31 cellular contexts compared by ENCODE assay signal in genomic region chr3:107283948-107284347, GRCh38.
DNase-seq lines count a peak whose midpoint lies in the region; ATAC-seq and TF ChIP-seq lines count a peak whose summit lies in the region.
"Had no signal": no experiment of that assay in that cellular context is flagged by ENCODE, and none has a peak within 500 bp of the region (broad histone marks: within the 10 kb centered on the region; RNA-seq: fewer than 3 reads in every experiment).

No MANE protein-coding gene starts in this region.

- no peak for ATAC-seq in HG03045 (IDR thresholded peaks at IDR 0.05; ENCODE audit: unreplicated experiment)
- no peak for ATAC-seq in stimulated activated memory B cell treated with anti-CD40 and anti-IgM and Interleukin-4, amounts not matched to agents 10 μg/mL and 1 μg/mL and 100 μg/mL, for 72 hours
- ATAC-seq: activated CD4-positive, CD25-positive, alpha-beta regulatory T cell treated with anti-CD3 and anti-CD28 coated beads, Interleukin-2, amount 50 U/mL, for 24 hours; activated T-cell treated with anti-CD3 and anti-CD28 coated beads, Interleukin-2, amount 50 U/mL, for 72 hours; body of pancreas; gastrocnemius medialis; pancreas had no signal

- no peaks in the 10 kb centered on the region for H4K20me1 ChIP-seq in neural progenitor cell (ENCODE audit: low read depth)

- no peak overlapping the region for H3K4me2 ChIP-seq in neural progenitor cell
- H3K4me2 ChIP-seq: KMS-11 had no signal

- H3F3A ChIP-seq in neural progenitor cell (ENCODE audit: low read depth), result no peaks in the 10 kb centered on the region

- no peak overlapping the region for H3K27ac ChIP-seq in neural progenitor cell
- H3K27ac ChIP-seq: body of pancreas, coronary artery, gastrocnemius medialis, KMS-11, pancreas, stomach, thyroid gland, vagina had no signal

- no peak overlapping the region for H2AFZ ChIP-seq in neural progenitor cell (replicated peaks)

- peak overlapping the region; percentile 8 for H3K4me3 Mint-ChIP-seq in neural progenitor cell
- no peak overlapping the region for H3K4me3 Mint-ChIP-seq in stimulated activated memory B cell treated with anti-CD40 and anti-IgM and Interleukin-4, amounts not matched to agents 10 μg/mL and 1 μg/mL and 100 μg/mL, for 72 hours
- H3K4me3 Mint-ChIP-seq: activated T-cell treated with anti-CD3 and anti-CD28 coated beads, Interleukin-2, amount 50 U/mL, for 72 hours; CD4-positive, CD25-positive, alpha-beta regulatory T cell; nephron had no signal

- H3K79me2 ChIP-seq in neural progenitor cell (ENCODE audit: low read depth), result no peaks in the 10 kb centered on the region

- no peak overlapping the region for H3K9ac ChIP-seq in neural progenitor cell
- H3K9ac ChIP-seq: KMS-11 had no signal

- TF ChIP-seq CTCF in epithelial cell of esophagus (IDR thresholded peaks at IDR 0.05; ENCODE audit: insufficient read depth, low read depth, low read length, missing control alignments) (no peak), neural progenitor cell (IDR thresholded peaks at IDR 0.05) (no peak)

- peaks cover 9% of the 10 kb centered on the region for H3K9me3 Mint-ChIP-seq in neural progenitor cell
- peaks cover 7% of the 10 kb centered on the region for H3K9me3 Mint-ChIP-seq in stimulated activated memory B cell treated with anti-CD40 and anti-IgM and Interleukin-4, amounts not matched to agents 10 μg/mL and 1 μg/mL and 100 μg/mL, for 72 hours
- H3K9me3 Mint-ChIP-seq: activated T-cell treated with anti-CD3 and anti-CD28 coated beads, Interleukin-2, amount 50 U/mL, for 72 hours; nephron had no signal

- H3K4me1 ChIP-seq in neural progenitor cell, result peaks cover 13% of the 10 kb centered on the region
- H3K4me1 ChIP-seq: body of pancreas, gastrocnemius medialis, pancreas, stomach, thyroid gland, vagina had no signal

- H3K4me3 ChIP-seq in epithelial cell of esophagus (ENCODE audit: low read length), result no peak overlapping the region
- no peak overlapping the region for H3K4me3 ChIP-seq in neural progenitor cell
- H3K4me3 ChIP-seq: body of pancreas, coronary artery, gastrocnemius medialis, pancreas, stomach, thyroid gland, vagina had no signal

- DNase-seq in NCI-H82 (lab: John Stamatoyannopoulos, UW), result peak; percentile 54
- DNase-seq in NCI-H82 treated with DMSO at 0.1 percent for 48 hours (lab: John Stamatoyannopoulos, UW; ENCODE audit: unreplicated experiment), result no peak
- peak; percentile 78 for DNase-seq in amniotic epithelial cell (ENCODE audit: low read depth)
- peak; percentile 30 for DNase-seq in epithelial cell of esophagus (ENCODE audit: low read depth)
- DNase-seq in neural progenitor cell (ENCODE audit: low spot score), result peak; percentile 20
- no peak for DNase-seq in NCI-H1092 treated with DMSO at 0.1 percent for 48 hours (lab: John Stamatoyannopoulos, UW)
- DNase-seq: activated CD4-positive, alpha-beta T cell treated with anti-CD3 and anti-CD28 coated beads, Interleukin-2, amount 50 U/mL, for 48 hours; activated T-cell treated with anti-CD3 and anti-CD28 coated beads, Interleukin-2, amount 50 U/mL, for 72 hours; body of pancreas; CD4-positive, CD25-positive, alpha-beta regulatory T cell; effector memory CD4-positive, alpha-beta T cell; gastrocnemius medialis; hippocampal formation; left cardiac atrium; MM.1S; NCI-H2029; NCI-H510A treated with DMSO at 0.1 percent for 48 hours; pancreas; retina; SHP77; stimulated activated CD4-positive, alpha-beta T cell treated with anti-CD3 and anti-CD28 coated beads, Interleukin-1b, Interleukin-23, amount 100 ng/mL, for 48 hours; stomach; T-helper 2 cell; thyroid gland had no signal

- H3K36me3 Mint-ChIP-seq in neural progenitor cell, result no peaks in the 10 kb centered on the region
- H3K36me3 Mint-ChIP-seq in stimulated activated memory B cell treated with anti-CD40 and anti-IgM and Interleukin-4, amounts not matched to agents 10 μg/mL and 1 μg/mL and 100 μg/mL, for 72 hours, result no peaks in the 10 kb centered on the region
- H3K36me3 Mint-ChIP-seq: CD4-positive, CD25-positive, alpha-beta regulatory T cell had no signal

- no peak overlapping the region for H3K27ac Mint-ChIP-seq in neural progenitor cell
- H3K27ac Mint-ChIP-seq in stimulated activated memory B cell treated with anti-CD40 and anti-IgM and Interleukin-4, amounts not matched to agents 10 μg/mL and 1 μg/mL and 100 μg/mL, for 72 hours, result no peak overlapping the region
- H3K27ac Mint-ChIP-seq: activated T-cell treated with anti-CD3 and anti-CD28 coated beads, Interleukin-2, amount 50 U/mL, for 72 hours; CD4-positive, CD25-positive, alpha-beta regulatory T cell; nephron had no signal

- no peaks in the 10 kb centered on the region for H3K36me3 ChIP-seq in neural progenitor cell
- H3K36me3 ChIP-seq: gastrocnemius medialis, pancreas, stomach, thyroid gland, vagina had no signal

- H3K4me1 Mint-ChIP-seq in neural progenitor cell, result peaks cover 23% of the 10 kb centered on the region
- no peaks in the 10 kb centered on the region for H3K4me1 Mint-ChIP-seq in stimulated activated memory B cell treated with anti-CD40 and anti-IgM and Interleukin-4, amounts not matched to agents 10 μg/mL and 1 μg/mL and 100 μg/mL, for 72 hours
- H3K4me1 Mint-ChIP-seq: CD4-positive, CD25-positive, alpha-beta regulatory T cell; nephron had no signal

- H3K27me3 ChIP-seq in neural progenitor cell, result no peaks in the 10 kb centered on the region
- H3K27me3 ChIP-seq: body of pancreas, gastrocnemius medialis, pancreas, stomach, thyroid gland, vagina had no signal

- peaks cover 4% of the 10 kb centered on the region for H3K27me3 Mint-ChIP-seq in neural progenitor cell (ENCODE audit: insufficient read depth, low read depth)
- H3K27me3 Mint-ChIP-seq in stimulated activated memory B cell treated with anti-CD40 and anti-IgM and Interleukin-4, amounts not matched to agents 10 μg/mL and 1 μg/mL and 100 μg/mL, for 72 hours, result no peaks in the 10 kb centered on the region

- no peaks in the 10 kb centered on the region for H3K9me3 ChIP-seq in neural progenitor cell (ENCODE audit: low read depth)
- H3K9me3 ChIP-seq: body of pancreas, gastrocnemius medialis, pancreas, stomach, thyroid gland, vagina had no signal

Comparison
In these comparisons a context has a peak if more than half of its experiments do, and no peak if none do; other contexts are left out.
1. DNase-seq: peak in NCI-H82 (single experiment), amniotic epithelial cell (single experiment), epithelial cell of esophagus (single experiment) and neural progenitor cell (single experiment); none in NCI-H82 treated with DMSO at 0.1 percent for 48 hours (single experiment) and NCI-H1092 treated with DMSO at 0.1 percent for 48 hours (single experiment).